ENCODE assay signal across 1 cellular context in the genomic region with DNA sequence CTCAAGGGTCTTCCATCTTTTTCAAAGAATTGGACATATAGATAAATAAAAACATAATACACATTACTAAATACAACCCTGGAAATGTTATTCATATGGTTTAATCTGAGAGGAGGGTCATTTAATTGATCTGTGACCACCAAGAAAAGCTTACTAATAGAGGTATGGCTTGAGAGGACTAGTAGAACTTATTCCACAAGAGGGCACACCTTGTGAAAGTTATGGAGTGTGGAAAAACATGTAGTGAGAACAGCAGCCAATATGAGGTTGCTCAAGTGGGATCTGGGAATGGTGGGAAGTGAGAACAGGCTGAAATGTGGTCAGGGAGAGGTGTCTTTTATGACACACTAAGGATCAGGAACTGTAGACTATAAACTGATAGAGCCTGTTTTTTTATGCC.
TF ChIP-seq lines count a peak whose summit lies in the region.

No MANE protein-coding gene starts in this region.

TF ChIP-seq in SK-N-SH treated with all-trans-retinoic acid at 6 μM for 48 hours, 23 proteins besides CTCF, POLR2A, EP300 and RAD21 (continued from another document):
- TF ChIP-seq, protein P1, sequence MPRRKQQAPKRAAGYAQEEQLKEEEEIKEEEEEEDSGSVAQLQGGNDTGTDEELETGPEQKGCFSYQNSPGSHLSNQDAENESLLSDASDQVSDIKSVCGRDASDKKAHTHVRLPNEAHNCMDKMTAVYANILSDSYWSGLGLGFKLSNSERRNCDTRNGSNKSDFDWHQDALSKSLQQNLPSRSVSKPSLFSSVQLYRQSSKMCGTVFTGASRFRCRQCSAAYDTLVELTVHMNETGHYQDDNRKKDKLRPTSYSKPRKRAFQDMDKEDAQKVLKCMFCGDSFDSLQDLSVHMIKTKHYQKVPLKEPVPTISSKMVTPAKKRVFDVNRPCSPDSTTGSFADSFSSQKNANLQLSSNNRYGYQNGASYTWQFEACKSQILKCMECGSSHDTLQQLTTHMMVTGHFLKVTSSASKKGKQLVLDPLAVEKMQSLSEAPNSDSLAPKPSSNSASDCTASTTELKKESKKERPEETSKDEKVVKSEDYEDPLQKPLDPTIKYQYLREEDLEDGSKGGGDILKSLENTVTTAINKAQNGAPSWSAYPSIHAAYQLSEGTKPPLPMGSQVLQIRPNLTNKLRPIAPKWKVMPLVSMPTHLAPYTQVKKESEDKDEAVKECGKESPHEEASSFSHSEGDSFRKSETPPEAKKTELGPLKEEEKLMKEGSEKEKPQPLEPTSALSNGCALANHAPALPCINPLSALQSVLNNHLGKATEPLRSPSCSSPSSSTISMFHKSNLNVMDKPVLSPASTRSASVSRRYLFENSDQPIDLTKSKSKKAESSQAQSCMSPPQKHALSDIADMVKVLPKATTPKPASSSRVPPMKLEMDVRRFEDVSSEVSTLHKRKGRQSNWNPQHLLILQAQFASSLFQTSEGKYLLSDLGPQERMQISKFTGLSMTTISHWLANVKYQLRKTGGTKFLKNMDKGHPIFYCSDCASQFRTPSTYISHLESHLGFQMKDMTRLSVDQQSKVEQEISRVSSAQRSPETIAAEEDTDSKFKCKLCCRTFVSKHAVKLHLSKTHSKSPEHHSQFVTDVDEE (CRISPR knock-in tag; IDR thresholded peaks at IDR 0.05): no peak
- no peak for TF ChIP-seq GLIS3 (CRISPR knock-in tag; IDR thresholded peaks at IDR 0.05)
- TF ChIP-seq ISL1 (CRISPR knock-in tag; IDR thresholded peaks at IDR 0.05): no peak
- no peak for TF ChIP-seq ZC3H10 (CRISPR knock-in tag; IDR thresholded peaks at IDR 0.05)
- TF ChIP-seq PPARA (CRISPR knock-in tag; IDR thresholded peaks at IDR 0.05; ENCODE audit: borderline replicate concordance): no peak
- TF ChIP-seq TOX (CRISPR knock-in tag; IDR thresholded peaks at IDR 0.05; ENCODE audit: borderline replicate concordance): no peak
- TF ChIP-seq CSDC2 (CRISPR knock-in tag; IDR thresholded peaks at IDR 0.05): no peak
